ENCODE assay signal across 1 cellular context in genomic region chr17:1160591-1161041, GRCh38.
TF ChIP-seq lines count a peak whose summit lies in the region.

No MANE protein-coding gene starts in this region.

TF ChIP-seq in GM23338, 12 proteins besides CTCF, POLR2A, EP300 and RAD21 (continued from another document):
- TF ChIP-seq ZNF462 (CRISPR knock-in tag; IDR thresholded peaks at IDR 0.05) (no peak), ZNF331 (CRISPR knock-in tag; IDR thresholded peaks at IDR 0.05; ENCODE audit: low read depth) (no peak)
